In genomic region chr19:12720296-12720695, GRCh38 we compare ENCODE assay signal across 6 cellular contexts. TPM values are rescaled to one million over a fixed set of nuclear protein-coding genes. Genes with fewer than 3 reads are reported as not detected.
DNase-seq lines count a peak whose midpoint lies in the region; ATAC-seq and TF ChIP-seq lines count a peak whose summit lies in the region.

No MANE protein-coding gene starts in this region.

- peaks cover 7% of the 10 kb centered on the region for H3K36me3 ChIP-seq in CD8-positive, alpha-beta memory T cell (ENCODE audit: insufficient read depth, low read length)
- no peaks in the 10 kb centered on the region for H3K36me3 ChIP-seq in mucosa of stomach (ENCODE audit: control insufficient read depth, insufficient read depth, low read length)

- no peak for ATAC-seq in activated CD8-positive, alpha-beta T cell treated with anti-CD3 and anti-CD28 coated beads for 36 hours

- intact Hi-C loops in activated CD8-positive, alpha-beta T cell treated with anti-CD3 and anti-CD28 coated beads for 36 hours (cut with micrococcal nuclease): no loop called here

- peak overlapping the region in 6 of 8 donors; percentile 43 to 96 (median 78) for H3K27ac Mint-ChIP-seq in CD8-positive, alpha-beta memory T cell
- H3K27ac Mint-ChIP-seq in activated CD8-positive, alpha-beta T cell treated with anti-CD3 and anti-CD28 coated beads for 36 hours: peak overlapping the region; percentile 65

- H3K4me1 ChIP-seq in CD8-positive, alpha-beta memory T cell (ENCODE audit: insufficient read depth, low read length): peaks cover 17% of the 10 kb centered on the region
- peaks cover 19% of the 10 kb centered on the region for H3K4me1 ChIP-seq in mucosa of stomach (ENCODE audit: control insufficient read depth, insufficient read depth, low read length)

- H3K9ac ChIP-seq in mucosa of stomach (ENCODE audit: low read length): peak overlapping the region; percentile 90

- peak overlapping the region; percentile 45 for H3K4me3 ChIP-seq in CD8-positive, alpha-beta memory T cell (ENCODE audit: low read length)
- peak overlapping the region; percentile 14 for H3K4me3 ChIP-seq in mucosa of stomach (ENCODE audit: low read length)

- peak overlapping the region; percentile 73 to 88 (median 77) for H3K4me3 Mint-ChIP-seq in CD8-positive, alpha-beta memory T cell
- H3K4me3 Mint-ChIP-seq in activated CD8-positive, alpha-beta T cell treated with anti-CD3 and anti-CD28 coated beads for 36 hours: peak overlapping the region; percentile 96

- TF ChIP-seq CTCF in activated CD8-positive, alpha-beta T cell treated with anti-CD3 and anti-CD28 coated beads for 36 hours (IDR thresholded peaks at IDR 0.05): no peak

- peaks cover 35 to 46% (median 38%) of the 10 kb centered on the region in 3 donors for H3K4me1 Mint-ChIP-seq in CD8-positive, alpha-beta memory T cell
- peaks cover 30% of the 10 kb centered on the region for H3K4me1 Mint-ChIP-seq in activated CD8-positive, alpha-beta T cell treated with anti-CD3 and anti-CD28 coated beads for 36 hours (ENCODE audit: low read depth)

- no peaks in the 10 kb centered on the region for H3K9me3 ChIP-seq in CD8-positive, alpha-beta memory T cell (ENCODE audit: low read length)
- H3K9me3 ChIP-seq in mucosa of stomach (ENCODE audit: control insufficient read depth, low read length): no peaks in the 10 kb centered on the region

- peaks cover 0 to 40% (median 6%) of the 10 kb centered on the region in 3 donors for H3K36me3 Mint-ChIP-seq in CD8-positive, alpha-beta memory T cell
- H3K36me3 Mint-ChIP-seq in activated CD8-positive, alpha-beta T cell treated with anti-CD3 and anti-CD28 coated beads for 36 hours (ENCODE audit: low read depth): peaks cover 49% of the 10 kb centered on the region

- POLR2A ChIA-PET in CD8-positive, alpha-beta memory T cell (lab: Charles Lee): no interaction called here
- POLR2A ChIA-PET in activated CD8-positive, alpha-beta T cell treated with anti-CD3 and anti-CD28 coated beads for 36 hours (lab: Charles Lee): interaction anchor here (0.7 to 9.0 kb wide), 6 partner anchors 11 to 72 kb away, joined by 3 to 160 read pairs (median 10); partner anchors contain the start of genes FBXW9, GET3 and TRIR
- POLR2A ChIA-PET in HEK293T (lab: Yijun Ruan, JAX): interaction anchor here (1.0 to 6.2 kb wide), 3 partner anchors 15 to 17 kb away, joined by 3 to 133 read pairs (median 3); partner anchors contain the start of genes GET3 and TRIR

- peak overlapping the region; percentile 38 for H3K27ac ChIP-seq in CD8-positive, alpha-beta memory T cell (ENCODE audit: low read depth, low read length)

- CTCF ChIA-PET in CD8-positive, alpha-beta memory T cell (lab: Charles Lee): interaction anchor here (0.6 to 4.4 kb wide), 6 partner anchors 14 to 127 kb away, joined by 3 to 25 read pairs (median 4); partner anchors contain the start of gene TRIR
- CTCF ChIA-PET in activated CD8-positive, alpha-beta T cell treated with anti-CD3 and anti-CD28 coated beads for 36 hours (lab: Charles Lee): interaction anchor here (0.7 to 5.5 kb wide), 5 partner anchors 38 to 199 kb away, joined by 3 to 24 read pairs (median 3); partner anchors contain the start of gene SYCE2
- CTCF ChIA-PET in HEK293T (lab: Yijun Ruan, JAX): no interaction called here

- peaks cover 0 to 4% of the 10 kb centered on the region in 2 donors for H3K27me3 Mint-ChIP-seq in CD8-positive, alpha-beta memory T cell
- no peaks in the 10 kb centered on the region for H3K27me3 Mint-ChIP-seq in activated CD8-positive, alpha-beta T cell treated with anti-CD3 and anti-CD28 coated beads for 36 hours

- no peaks in the 10 kb centered on the region for H3K9me3 Mint-ChIP-seq in CD8-positive, alpha-beta memory T cell
- no peaks in the 10 kb centered on the region for H3K9me3 Mint-ChIP-seq in activated CD8-positive, alpha-beta T cell treated with anti-CD3 and anti-CD28 coated beads for 36 hours

- no peaks in the 10 kb centered on the region for H3K27me3 ChIP-seq in CD8-positive, alpha-beta memory T cell (ENCODE audit: insufficient read depth, low read length, poor library complexity, severe bottlenecking)
- H3K27me3 ChIP-seq in mucosa of stomach (ENCODE audit: control insufficient read depth, insufficient read depth, low read length): no peaks in the 10 kb centered on the region

- no peak for DNase-seq in CD8-positive, alpha-beta memory T cell
- DNase-seq in activated CD8-positive, alpha-beta T cell treated with anti-CD3 and anti-CD28 coated beads for 36 hours: no peak
- DNase-seq in HEK293T (ENCODE audit: extremely low spot score) (no peak), MV-4-11 (lab: John Stamatoyannopoulos, UW) (no peak), NCI-H1092 (lab: John Stamatoyannopoulos, UW) (no peak)

TF ChIP-seq in HEK293T, 16 proteins besides CTCF, POLR2A, EP300 and RAD21:
- TF ChIP-seq LEF1 (IDR thresholded peaks at IDR 0.05; ENCODE audit: borderline replicate concordance) (no peak), ZNF384 (IDR thresholded peaks at IDR 0.05) (no peak), ELF4 (IDR thresholded peaks at IDR 0.05) (no peak), PKNOX1 (IDR thresholded peaks at IDR 0.05) (no peak), SUZ12 (IDR thresholded peaks at IDR 0.05) (no peak), SP1 (IDR thresholded peaks at IDR 0.05) (no peak), FOXM1 (IDR thresholded peaks at IDR 0.05; ENCODE audit: borderline replicate concordance) (no peak), BHLHE40 (IDR thresholded peaks at IDR 0.05; ENCODE audit: borderline replicate concordance) (no peak), ARNT (IDR thresholded peaks at IDR 0.05) (no peak), FOXA1 (IDR thresholded peaks at IDR 0.05) (no peak), TARDBP (IDR thresholded peaks at IDR 0.05) (no peak), CTBP1 (IDR thresholded peaks at IDR 0.05; ENCODE audit: borderline replicate concordance) (no peak), FOXK2 (IDR thresholded peaks at IDR 0.05) (no peak), NFRKB (IDR thresholded peaks at IDR 0.05) (no peak), L3MBTL2 (conservative IDR thresholded peaks at IDR 0.05) (no peak), HDGF (IDR thresholded peaks at IDR 0.05; ENCODE audit: borderline replicate concordance) (no peak)
TF ChIP-seq in HEK293T: peak in this region for 0.

RNA-seq across cellular contexts. Expression of gene TNPO2, which starts 3.4 kb away (rescaled TPM):
- total RNA-seq in CD8-positive, alpha-beta memory T cell: 100 to 1,000 TPM; 148 TPM
- polyA plus RNA-seq in CD8-positive, alpha-beta memory T cell: 3.4 TPM
- 10 to 100 TPM; 90.7 to 94.5 TPM for total RNA-seq in activated CD8-positive, alpha-beta T cell treated with anti-CD3 and anti-CD28 coated beads for 36 hours

RNA-seq across cellular contexts. Expression of gene TRIR, which starts 14.2 kb away (rescaled TPM):
- total RNA-seq in CD8-positive, alpha-beta memory T cell: 100 to 1,000 TPM; 243 to 247 TPM
- 248 TPM for polyA plus RNA-seq in CD8-positive, alpha-beta memory T cell
- 100 to 1,000 TPM; 154 to 169 TPM for total RNA-seq in activated CD8-positive, alpha-beta T cell treated with anti-CD3 and anti-CD28 coated beads for 36 hours

RNA-seq across cellular contexts. Expression of gene GET3, which starts 17.0 kb away (rescaled TPM):
- 100 to 1,000 TPM in 1 of 2 experiments, 10 to 100 TPM in 1; 96.9 to 101 TPM for total RNA-seq in CD8-positive, alpha-beta memory T cell
- 72.5 TPM for polyA plus RNA-seq in CD8-positive, alpha-beta memory T cell
- 10 to 100 TPM; 50.7 to 52.2 TPM for total RNA-seq in activated CD8-positive, alpha-beta T cell treated with anti-CD3 and anti-CD28 coated beads for 36 hours

RNA-seq across cellular contexts. Expression of gene FBXW9, which starts 23.9 kb away (rescaled TPM):
- total RNA-seq in CD8-positive, alpha-beta memory T cell: 1 to 10 TPM; 7.9 to 8.1 TPM
- 5.9 TPM for polyA plus RNA-seq in CD8-positive, alpha-beta memory T cell
- 10 to 100 TPM in 1 of 2 experiments, 1 to 10 TPM in 1; 9.9 to 10.8 TPM for total RNA-seq in activated CD8-positive, alpha-beta T cell treated with anti-CD3 and anti-CD28 coated beads for 36 hours

RNA-seq across cellular contexts. Expression of gene BEST2, which starts 31.3 kb away (rescaled TPM):
- total RNA-seq in CD8-positive, alpha-beta memory T cell: not detected
- polyA plus RNA-seq in CD8-positive, alpha-beta memory T cell: not detected
- total RNA-seq in activated CD8-positive, alpha-beta T cell treated with anti-CD3 and anti-CD28 coated beads for 36 hours: not detected
